Comparison of ENCODE assay signal across 17 cellular contexts in the genomic region with DNA sequence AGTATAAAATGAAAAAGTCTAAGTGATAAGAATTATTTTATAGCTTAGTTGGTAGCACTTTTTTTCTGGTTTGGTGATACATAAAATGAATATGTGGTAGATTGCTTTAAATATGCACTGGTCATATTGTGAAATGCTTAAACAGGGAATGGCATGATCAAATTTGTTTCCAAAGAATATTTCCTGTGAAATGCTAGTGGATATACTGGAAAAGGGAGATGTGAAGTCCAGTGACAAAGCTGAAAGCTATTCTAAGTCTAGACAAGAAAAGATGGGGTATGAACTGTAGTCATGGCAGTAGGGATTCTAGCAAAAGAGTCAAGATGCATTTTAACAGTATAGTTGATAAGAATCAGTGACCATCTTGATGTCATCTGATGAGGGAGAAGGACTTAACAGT.
"Had no signal": no experiment of that assay in that cellular context is flagged by ENCODE, and none has a peak within 500 bp of the region (broad histone marks: within the 10 kb centered on the region; RNA-seq: fewer than 3 reads in every experiment).

No MANE protein-coding gene starts in this region.

- H3K4me1 ChIP-seq: adrenal gland, esophagus squamous epithelium, stomach, testis had no signal

- FAIRE-seq: pancreas had no signal

- DNase-seq: activated CD4-positive, alpha-beta memory T cell treated with anti-CD3 and anti-CD28 coated beads for 36 hours; activated CD4-positive, alpha-beta T cell treated with anti-CD3 and anti-CD28 coated beads for 36 hours; activated CD8-positive, alpha-beta memory T cell treated with anti-CD3 and anti-CD28 coated beads, Interleukin-2, amount 10 ng/mL, durations not matched to agents 7 days and 5 days; activated naive CD4-positive, alpha-beta T cell treated with anti-CD3 and anti-CD28 coated beads, Interleukin-2, amount 50 U/mL, for 16 hours; activated T-cell treated with anti-CD3 and anti-CD28 coated beads, Interleukin-2, amount 50 U/mL, for 1 hour; adrenal gland; effector CD4-positive, alpha-beta T cell; esophagus squamous epithelium; islet precursor cell; naive B cell; pancreas; stimulated activated CD4-positive, alpha-beta T cell treated with anti-CD3 and anti-CD28 coated beads, Interleukin-12 subunit alpha, Interleukin-12 subunit beta, amount 100 ng/mL, for 4 hours; stimulated activated CD4-positive, alpha-beta T cell treated with anti-CD3 and anti-CD28 coated beads, Interleukin-2, amount 100 ng/mL, for 24 hours; stomach; T-helper 17 cell; testis had no signal

- H3K27me3 ChIP-seq: adrenal gland, esophagus squamous epithelium, pancreas, stomach, testis had no signal

- H3K27ac ChIP-seq: adrenal gland, coronary artery, esophagus squamous epithelium, pancreas, stomach, testis had no signal

- ATAC-seq: activated CD4-positive, alpha-beta T cell treated with anti-CD3 and anti-CD28 coated beads for 36 hours; activated CD8-positive, alpha-beta memory T cell treated with anti-CD3 and anti-CD28 coated beads, Interleukin-2, amount 10 ng/mL, durations not matched to agents 7 days and 5 days; pancreas; T-helper 17 cell had no signal

- H3K4me3 ChIP-seq: adrenal gland, coronary artery, esophagus squamous epithelium, pancreas, stomach, testis had no signal

- H3K36me3 ChIP-seq: adrenal gland, esophagus squamous epithelium, pancreas, stomach had no signal

- H3K9me3 ChIP-seq: adrenal gland, esophagus squamous epithelium, pancreas, stomach, testis had no signal
